ENCODE assay signal across 8 cellular contexts in the genomic region with DNA sequence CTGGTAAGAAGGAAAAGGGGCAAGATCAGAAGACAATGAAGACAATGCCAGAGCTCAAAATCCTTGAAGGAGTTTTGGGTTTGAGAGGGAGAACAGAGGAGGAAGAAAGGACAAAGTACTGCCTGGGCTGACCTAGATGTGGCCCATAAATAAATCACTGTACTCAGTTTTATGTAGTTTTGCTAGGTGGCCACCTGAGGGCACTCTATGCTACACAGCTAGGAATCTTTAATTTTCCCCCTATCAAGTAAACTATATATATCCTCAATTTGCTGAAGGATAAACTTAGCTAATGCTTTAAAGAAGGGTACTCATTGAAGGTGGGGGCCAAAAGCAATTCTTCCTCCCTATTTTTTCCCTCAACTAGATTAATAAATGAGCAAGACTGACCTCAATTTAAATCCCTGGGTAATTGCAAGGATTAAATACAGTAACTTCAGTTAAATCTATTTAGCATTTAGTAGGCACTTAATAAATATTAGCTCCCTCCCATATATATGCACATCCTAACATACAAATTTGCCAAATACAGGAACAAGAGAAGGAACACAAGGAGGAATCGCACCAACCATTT.
A peak's percentile ranks its signal among the peaks of the same experiment; 100 is the strongest.
DNase-seq lines count a peak whose midpoint lies in the region; TF ChIP-seq lines count a peak whose summit lies in the region.

No MANE protein-coding gene starts in this region.

- H3F3A ChIP-seq in GM23248 (ENCODE audit: insufficient read depth) (no peaks in the 10 kb centered on the region), SK-N-SH (replicated peaks; ENCODE audit: insufficient read depth) (no peaks in the 10 kb centered on the region)

- no peaks in the 10 kb centered on the region; the same call in 1 of the 2 replicates for H3K27me3 ChIP-seq in GM23248 (replicated peaks; ENCODE audit: insufficient read depth)
- H3K27me3 ChIP-seq in SK-N-SH (ENCODE audit: insufficient read depth): no peaks in the 10 kb centered on the region; the same call in 1 of the 2 replicates

- POLR2A ChIA-PET in SK-N-SH (lab: Yijun Ruan, JAX): no interaction called here

- H3K79me2 ChIP-seq in GM23248 (ENCODE audit: insufficient read depth) (no peaks in the 10 kb centered on the region), SK-N-SH (ENCODE audit: insufficient read depth) (no peaks in the 10 kb centered on the region)

- H3K4me3 ChIP-seq in GM23248 (no peak overlapping the region), SK-N-SH (ENCODE audit: low read depth in 2 of 2, low read length in 1 of 2) (no peak overlapping the region), fibroblast of the aortic adventitia (ENCODE audit: low read depth, low read length) (no peak overlapping the region)

- TF ChIP-seq CTCF in SK-N-SH (IDR thresholded peaks at IDR 0.05): peak; percentile 78
- TF ChIP-seq CTCF in fibroblast of the aortic adventitia (IDR thresholded peaks at IDR 0.05; ENCODE audit: insufficient read depth, low read length): peak; percentile 73

- H3K9ac ChIP-seq in GM23248 (no peak overlapping the region), SK-N-SH (no peak overlapping the region)

- no peaks in the 10 kb centered on the region for H4K20me1 ChIP-seq in GM23248 (ENCODE audit: insufficient read depth)
- H4K20me1 ChIP-seq in SK-N-SH (ENCODE audit: insufficient read depth): no peaks in the 10 kb centered on the region

- H2AFZ ChIP-seq in GM23248: no peak overlapping the region
- H2AFZ ChIP-seq in SK-N-SH (ENCODE audit: low read depth): no peak overlapping the region

- in situ Hi-C loops in GM23248 (cut with MboI): no loop called here
- in situ Hi-C loops in KBM-7 (cut with MboI; ENCODE audit: low pct_unique_long_range_greater_than_20kb, low sequenced_read_pairs): no loop called here

- H3K9me3 ChIP-seq in GM23248 (ENCODE audit: low read depth) (no peaks in the 10 kb centered on the region), SK-N-SH (no peaks in the 10 kb centered on the region)

- no peaks in the 10 kb centered on the region for H3K9me2 ChIP-seq in GM23248 (ENCODE audit: insufficient read depth)
- no peaks in the 10 kb centered on the region for H3K9me2 ChIP-seq in SK-N-SH

- H3K27ac ChIP-seq in GM23248 (no peak overlapping the region), SK-N-SH (ENCODE audit: low read depth in 2 of 2, low read length in 1 of 2) (peak overlapping the region in 1 of 2 experiments; percentile 50; a peak in 1 of 4 replicates)

- H3K36me3 ChIP-seq in GM23248 (ENCODE audit: low read depth): no peaks in the 10 kb centered on the region
- no peaks in the 10 kb centered on the region for H3K36me3 ChIP-seq in SK-N-SH (replicated peaks in 1 of 2; ENCODE audit: control insufficient read depth in 1 of 2, insufficient read depth in 2 of 2, low read length in 1 of 2)

- peak; percentile 49 for TF ChIP-seq RAD21 in SK-N-SH (IDR thresholded peaks at IDR 0.05; ENCODE audit: low read length)

- WGBS in GM23248 (ENCODE audit: low coverage in 1 of 2, low lambda C conversion rate in 2 of 2, missing lambda C conversion rate in 2 of 2), 2 experiments: 47 to 52% methylated on average over 1 of the region's 1 CpG
- 96% methylated on average over 1 of the region's 1 CpG for WGBS in SK-N-SH (ENCODE audit: low lambda C conversion rate)

- no peak overlapping the region for H3K4me2 ChIP-seq in GM23248 (ENCODE audit: unreplicated experiment)
- 0 out of 2 replicates have a peak overlapping the region, but pooled peaks have one; percentile 38 for H3K4me2 ChIP-seq in SK-N-SH

- no peak for TF ChIP-seq EP300 in SK-N-SH (IDR thresholded peaks at IDR 0.05; ENCODE audit: borderline replicate concordance in 1 of 2, low read depth in 1 of 2, low read length in 1 of 2)

- H3K4me1 ChIP-seq in GM23248 (ENCODE audit: insufficient read depth) (no peaks in the 10 kb centered on the region), SK-N-SH (ENCODE audit: control insufficient read depth in 1 of 2, insufficient read depth in 2 of 2, low read depth in 1 of 2, low read length in 1 of 2) (no peaks in the 10 kb centered on the region; a peak in 1 of 4 replicates)

- DNase-seq in A172 (ENCODE audit: low spot score): peak; percentile 66
- DNase-seq in EH (ENCODE audit: low read depth): peak; percentile 44
- DNase-seq in GM23248: peak; percentile 60
- DNase-seq in KBM-7: peak; percentile 15
- DNase-seq in SK-N-SH: peak; percentile 34
- peak; percentile 52 for DNase-seq in fibroblast of the aortic adventitia (ENCODE audit: low read depth)
- DNase-seq in non-pigmented ciliary epithelial cell (ENCODE audit: low read depth): peak; percentile 8
- DNase-seq in cerebellar nuclear complex (lab: John Stamatoyannopoulos, UW): no peak

- CTCF ChIA-PET in SK-N-SH (lab: Yijun Ruan, JAX): interaction anchor here (0.6 to 3.3 kb wide), 54 partner anchors 8 to 1613 kb away, joined by 3 to 48 read pairs (median 4); no protein-coding TSS in a partner anchor

TF ChIP-seq in SK-N-SH, 30 proteins besides CTCF, POLR2A, EP300 and RAD21:
- TF ChIP-seq, protein P1, sequence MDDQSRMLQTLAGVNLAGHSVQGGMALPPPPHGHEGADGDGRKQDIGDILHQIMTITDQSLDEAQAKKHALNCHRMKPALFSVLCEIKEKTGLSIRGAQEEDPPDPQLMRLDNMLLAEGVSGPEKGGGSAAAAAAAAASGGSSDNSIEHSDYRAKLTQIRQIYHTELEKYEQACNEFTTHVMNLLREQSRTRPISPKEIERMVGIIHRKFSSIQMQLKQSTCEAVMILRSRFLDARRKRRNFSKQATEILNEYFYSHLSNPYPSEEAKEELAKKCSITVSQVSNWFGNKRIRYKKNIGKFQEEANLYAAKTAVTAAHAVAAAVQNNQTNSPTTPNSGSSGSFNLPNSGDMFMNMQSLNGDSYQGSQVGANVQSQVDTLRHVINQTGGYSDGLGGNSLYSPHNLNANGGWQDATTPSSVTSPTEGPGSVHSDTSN (IDR thresholded peaks at IDR 0.05): no peak
- TF ChIP-seq CHD2 (IDR thresholded peaks at IDR 0.05; ENCODE audit: low read length, partially characterized antibody): no peak
- TF ChIP-seq, protein P2, sequence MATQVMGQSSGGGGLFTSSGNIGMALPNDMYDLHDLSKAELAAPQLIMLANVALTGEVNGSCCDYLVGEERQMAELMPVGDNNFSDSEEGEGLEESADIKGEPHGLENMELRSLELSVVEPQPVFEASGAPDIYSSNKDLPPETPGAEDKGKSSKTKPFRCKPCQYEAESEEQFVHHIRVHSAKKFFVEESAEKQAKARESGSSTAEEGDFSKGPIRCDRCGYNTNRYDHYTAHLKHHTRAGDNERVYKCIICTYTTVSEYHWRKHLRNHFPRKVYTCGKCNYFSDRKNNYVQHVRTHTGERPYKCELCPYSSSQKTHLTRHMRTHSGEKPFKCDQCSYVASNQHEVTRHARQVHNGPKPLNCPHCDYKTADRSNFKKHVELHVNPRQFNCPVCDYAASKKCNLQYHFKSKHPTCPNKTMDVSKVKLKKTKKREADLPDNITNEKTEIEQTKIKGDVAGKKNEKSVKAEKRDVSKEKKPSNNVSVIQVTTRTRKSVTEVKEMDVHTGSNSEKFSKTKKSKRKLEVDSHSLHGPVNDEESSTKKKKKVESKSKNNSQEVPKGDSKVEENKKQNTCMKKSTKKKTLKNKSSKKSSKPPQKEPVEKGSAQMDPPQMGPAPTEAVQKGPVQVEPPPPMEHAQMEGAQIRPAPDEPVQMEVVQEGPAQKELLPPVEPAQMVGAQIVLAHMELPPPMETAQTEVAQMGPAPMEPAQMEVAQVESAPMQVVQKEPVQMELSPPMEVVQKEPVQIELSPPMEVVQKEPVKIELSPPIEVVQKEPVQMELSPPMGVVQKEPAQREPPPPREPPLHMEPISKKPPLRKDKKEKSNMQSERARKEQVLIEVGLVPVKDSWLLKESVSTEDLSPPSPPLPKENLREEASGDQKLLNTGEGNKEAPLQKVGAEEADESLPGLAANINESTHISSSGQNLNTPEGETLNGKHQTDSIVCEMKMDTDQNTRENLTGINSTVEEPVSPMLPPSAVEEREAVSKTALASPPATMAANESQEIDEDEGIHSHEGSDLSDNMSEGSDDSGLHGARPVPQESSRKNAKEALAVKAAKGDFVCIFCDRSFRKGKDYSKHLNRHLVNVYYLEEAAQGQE (IDR thresholded peaks at IDR 0.05; ENCODE audit: low read depth, low read length): no peak
- TF ChIP-seq, protein P3, sequence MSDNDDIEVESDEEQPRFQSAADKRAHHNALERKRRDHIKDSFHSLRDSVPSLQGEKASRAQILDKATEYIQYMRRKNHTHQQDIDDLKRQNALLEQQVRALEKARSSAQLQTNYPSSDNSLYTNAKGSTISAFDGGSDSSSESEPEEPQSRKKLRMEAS (IDR thresholded peaks at IDR 0.05; ENCODE audit: low read depth): no peak
- no peak for TF ChIP-seq ELF1 (IDR thresholded peaks at IDR 0.05)
- no peak for TF ChIP-seq SIN3A (IDR thresholded peaks at IDR 0.05; ENCODE audit: borderline replicate concordance, low read depth, low read length)
- no peak for TF ChIP-seq NFIC (IDR thresholded peaks at IDR 0.05; ENCODE audit: borderline replicate concordance)
- peak; percentile 39; the same call in 1 of the 2 replicates for TF ChIP-seq SMC3 (IDR thresholded peaks at IDR 0.05; ENCODE audit: low read depth, low read length)
- no peak for TF ChIP-seq FOXJ3 (CRISPR knock-in tag; IDR thresholded peaks at IDR 0.05)
TF ChIP-seq in SK-N-SH: peak in this region for 1.

Comparison
In these comparisons a context has a peak if more than half of its experiments do, and no peak if none do; other contexts are left out.
1. DNase-seq: peak in A172 (single experiment), EH (single experiment), GM23248 (single experiment), KBM-7 (single experiment), SK-N-SH (single experiment), fibroblast of the aortic adventitia (single experiment) and non-pigmented ciliary epithelial cell (single experiment); none in cerebellar nuclear complex (0 of 2).